Comparison of ENCODE assay signal across 29 cellular contexts in the genomic region with DNA sequence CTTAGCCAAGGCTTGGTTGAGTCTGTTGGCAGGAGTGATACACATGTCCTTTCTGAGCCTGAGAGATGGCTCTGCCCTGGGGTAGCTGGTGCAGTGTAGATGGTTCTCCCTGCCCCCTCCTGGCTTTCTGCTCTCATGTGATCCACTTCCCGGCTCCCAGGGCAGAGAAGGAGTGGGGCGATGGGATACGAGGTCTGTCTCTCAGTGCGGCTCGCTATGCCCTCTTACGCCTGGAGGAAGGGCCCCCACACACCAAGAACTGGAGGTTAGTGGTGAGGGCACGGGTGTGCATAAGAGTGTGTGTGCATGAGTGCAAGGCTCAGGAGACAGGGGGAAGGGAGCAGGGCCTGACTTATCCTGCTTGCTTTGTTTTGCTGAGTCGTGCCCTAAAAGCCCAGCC. TPM values are rescaled to one million over a fixed set of nuclear protein-coding genes. Genes with fewer than 3 reads are reported as not detected.
"Had no signal": no experiment of that assay in that cellular context is flagged by ENCODE, and none has a peak within 500 bp of the region (broad histone marks: within the 10 kb centered on the region; RNA-seq: fewer than 3 reads in every experiment).

No MANE protein-coding gene starts in this region.

- H3K36me3 ChIP-seq: colonic mucosa, esophagus squamous epithelium, heart right ventricle, left lung, lower lobe of right lung had no signal

- H3K9me3 ChIP-seq: colonic mucosa, esophagus squamous epithelium, heart right ventricle, left lung, lower lobe of right lung, mucosa of descending colon had no signal

- H3K4me3 ChIP-seq: colonic mucosa, esophagus squamous epithelium, heart right ventricle, left lung, lower lobe of right lung, mucosa of descending colon had no signal

- DNase-seq: colonic mucosa; cortex of kidney; effector CD8-positive, alpha-beta T cell; effector memory CD8-positive, alpha-beta T cell; endodermal cell; erythroblast; esophagus squamous epithelium; foreskin fibroblast; foreskin melanocyte; glutamatergic neuron; heart right ventricle; hippocampal formation; left cardiac atrium; left lung; left ventricle myocardium superior; lower lobe of right lung; mesenchymal stem cell; mucosa of descending colon; naive B cell had no signal

- H3K27me3 ChIP-seq: colonic mucosa had no signal

- H3K27ac ChIP-seq: colonic mucosa, epithelial cell of prostate, esophagus squamous epithelium, heart right ventricle, left lung, lower lobe of right lung had no signal

- FAIRE-seq: endometrium, islet of Langerhans, keratinocyte had no signal

- H3K4me1 ChIP-seq: colonic mucosa, esophagus squamous epithelium, heart right ventricle, left lung, lower lobe of right lung had no signal

- ATAC-seq: effector memory CD8-positive, alpha-beta T cell; esophagus mucosa; heart right ventricle; left cardiac atrium; left lung; left ventricle myocardium superior; lower lobe of right lung; mucosa of descending colon had no signal

RNA-seq across cellular contexts. Expression of gene SLC12A5, which starts 18.8 kb away (rescaled TPM):
- total RNA-seq: esophagus mucosa, esophagus squamous epithelium, kidney epithelial cell, lower leg skin, myocyte had no signal
- polyA plus RNA-seq: keratinocyte had no signal

RNA-seq across cellular contexts. Expression of gene MMP9, which starts 39.1 kb away (rescaled TPM):
- total RNA-seq: lung microvascular endothelial cell, mesothelial cell of epicardium, myocyte had no signal
